27 cellular contexts compared by ENCODE assay signal in the genomic region with DNA sequence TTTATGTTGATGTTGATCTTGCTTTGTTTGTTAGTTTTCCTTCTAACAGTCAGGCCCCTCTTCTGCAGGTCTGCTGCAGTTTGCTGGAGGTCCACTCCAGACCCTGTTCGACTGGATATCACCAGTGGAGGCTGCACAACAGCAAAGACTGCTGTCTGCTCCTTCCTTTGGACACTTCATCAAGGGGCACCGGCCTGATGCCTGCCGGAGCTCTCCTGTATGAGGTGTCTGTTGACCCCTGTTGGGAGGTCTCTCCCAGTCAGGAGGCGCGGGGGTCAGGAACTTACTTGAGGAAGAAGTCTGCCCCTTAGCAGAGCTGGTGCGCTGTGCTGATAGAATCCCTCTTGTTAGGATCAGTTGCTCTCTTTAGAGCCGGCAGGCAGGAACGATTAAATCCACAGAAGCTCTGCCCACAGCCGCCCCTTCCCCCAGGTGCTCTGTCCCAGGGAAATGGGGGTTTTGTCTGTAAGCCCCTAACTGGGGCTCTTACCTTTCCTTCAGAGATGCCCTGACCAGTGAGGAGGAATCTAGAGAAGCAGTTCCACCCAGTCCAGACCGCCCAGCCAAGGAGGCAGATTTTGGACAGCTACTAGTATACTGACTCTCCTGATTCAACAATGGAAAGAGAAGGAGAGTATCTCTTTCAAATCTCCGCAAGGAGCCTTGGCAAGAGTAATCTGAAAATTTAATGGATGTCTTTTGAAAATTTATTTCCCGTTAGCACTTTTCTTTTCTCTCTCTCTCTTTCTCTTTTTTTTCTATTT.
"Had no signal": no experiment of that assay in that cellular context is flagged by ENCODE, and none has a peak within 500 bp of the region (broad histone marks: within the 10 kb centered on the region; RNA-seq: fewer than 3 reads in every experiment).

No MANE protein-coding gene starts in this region.

- H3K27me3 ChIP-seq: adrenal gland, body of pancreas, colonic mucosa, esophagus squamous epithelium, gastroesophageal sphincter, heart right ventricle had no signal

- H3K9me3 ChIP-seq: adrenal gland, body of pancreas, colonic mucosa, esophagus squamous epithelium had no signal

- H3K27ac Mint-ChIP-seq: activated CD4-positive, alpha-beta memory T cell treated with anti-CD3 and anti-CD28 coated beads, Interleukin-2, amount 10 ng/mL, durations not matched to agents 7 days and 5 days; activated CD4-positive, alpha-beta T cell treated with anti-CD3 and anti-CD28 coated beads, Interleukin-2, amount 10 ng/mL, durations not matched to agents 7 days and 5 days; activated naive CD4-positive, alpha-beta T cell treated with anti-CD3 and anti-CD28 coated beads for 36 hours; activated naive CD4-positive, alpha-beta T cell treated with anti-CD3 and anti-CD28 coated beads, Interleukin-2, amount 50 U/mL, for 24 hours; activated naive CD8-positive, alpha-beta T cell treated with anti-CD3 and anti-CD28 coated beads for 36 hours; activated naive CD8-positive, alpha-beta T cell treated with anti-CD3 and anti-CD28 coated beads, Interleukin-2, amount 50 U/mL, for 24 hours; activated T-helper 17 cell treated with anti-CD3 and anti-CD28 coated beads, Interleukin-2, amount 50 U/mL, for 72 hours had no signal

- ATAC-seq: activated naive CD8-positive, alpha-beta T cell treated with anti-CD3 and anti-CD28 coated beads, Interleukin-2, amount 50 U/mL, for 24 hours; activated T-cell treated with anti-CD3 and anti-CD28 coated beads, Interleukin-2, amount 50 U/mL, for 4 hours; activated T-helper 17 cell treated with anti-CD3 and anti-CD28 coated beads, Interleukin-2, amount 50 U/mL, for 72 hours; body of pancreas; gastroesophageal sphincter; heart right ventricle had no signal

- DNase-seq: activated CD4-positive, alpha-beta memory T cell treated with anti-CD3 and anti-CD28 coated beads, Interleukin-2, amount 10 ng/mL, durations not matched to agents 7 days and 5 days; activated CD4-positive, alpha-beta T cell treated with anti-CD3 and anti-CD28 coated beads for 1 hour; activated CD4-positive, alpha-beta T cell treated with anti-CD3 and anti-CD28 coated beads for 4 hours; activated CD4-positive, alpha-beta T cell treated with anti-CD3 and anti-CD28 coated beads, Interleukin-2, amount 10 ng/mL, durations not matched to agents 7 days and 5 days; activated CD4-positive, alpha-beta T cell treated with anti-CD3 and anti-CD28 coated beads, Interleukin-2, amount 50 U/mL, for 4 hours; activated CD8-positive, alpha-beta memory T cell treated with anti-CD3 and anti-CD28 coated beads, Interleukin-2, amount 50 U/mL, for 48 hours; activated effector memory CD4-positive, alpha-beta T cell treated with Interleukin-2 at 50 U/mL for 16 hours; activated naive CD4-positive, alpha-beta T cell treated with anti-CD3 and anti-CD28 coated beads for 36 hours; activated naive CD8-positive, alpha-beta T cell treated with anti-CD3 and anti-CD28 coated beads for 36 hours; activated naive CD8-positive, alpha-beta T cell treated with anti-CD3 and anti-CD28 coated beads, Interleukin-2, amount 50 U/mL, for 24 hours; activated T-cell treated with anti-CD3 and anti-CD28 coated beads for 4 hours; activated T-cell treated with anti-CD3 and anti-CD28 coated beads, Interleukin-2, amount 50 U/mL, for 4 hours; adrenal gland; amygdala; aorta; body of pancreas; caudate nucleus; colonic mucosa; effector CD8-positive, alpha-beta T cell; esophagus squamous epithelium; foreskin melanocyte; heart right ventricle; T-helper 2 cell had no signal

- H3K27me3 Mint-ChIP-seq: activated CD4-positive, alpha-beta memory T cell treated with anti-CD3 and anti-CD28 coated beads, Interleukin-2, amount 10 ng/mL, durations not matched to agents 7 days and 5 days; activated CD4-positive, alpha-beta T cell treated with anti-CD3 and anti-CD28 coated beads, Interleukin-2, amount 10 ng/mL, durations not matched to agents 7 days and 5 days; activated naive CD4-positive, alpha-beta T cell treated with anti-CD3 and anti-CD28 coated beads, Interleukin-2, amount 50 U/mL, for 24 hours; activated naive CD8-positive, alpha-beta T cell treated with anti-CD3 and anti-CD28 coated beads for 36 hours; activated naive CD8-positive, alpha-beta T cell treated with anti-CD3 and anti-CD28 coated beads, Interleukin-2, amount 50 U/mL, for 24 hours; activated T-helper 17 cell treated with anti-CD3 and anti-CD28 coated beads, Interleukin-2, amount 50 U/mL, for 72 hours had no signal

- H3K27ac ChIP-seq: adrenal gland, body of pancreas, colonic mucosa, epithelial cell of prostate, esophagus squamous epithelium, gastroesophageal sphincter, heart right ventricle had no signal

- H3K4me3 Mint-ChIP-seq: activated CD4-positive, alpha-beta memory T cell treated with anti-CD3 and anti-CD28 coated beads, Interleukin-2, amount 10 ng/mL, durations not matched to agents 7 days and 5 days; activated CD4-positive, alpha-beta T cell treated with anti-CD3 and anti-CD28 coated beads, Interleukin-2, amount 10 ng/mL, durations not matched to agents 7 days and 5 days; activated naive CD4-positive, alpha-beta T cell treated with anti-CD3 and anti-CD28 coated beads for 36 hours; activated naive CD4-positive, alpha-beta T cell treated with anti-CD3 and anti-CD28 coated beads, Interleukin-2, amount 50 U/mL, for 24 hours; activated naive CD8-positive, alpha-beta T cell treated with anti-CD3 and anti-CD28 coated beads for 36 hours; activated naive CD8-positive, alpha-beta T cell treated with anti-CD3 and anti-CD28 coated beads, Interleukin-2, amount 50 U/mL, for 24 hours; activated T-cell treated with anti-CD3 and anti-CD28 coated beads, Interleukin-2, amount 50 U/mL, for 4 hours; activated T-helper 17 cell treated with anti-CD3 and anti-CD28 coated beads, Interleukin-2, amount 50 U/mL, for 72 hours had no signal

- H3K4me3 ChIP-seq: adrenal gland, body of pancreas, colonic mucosa, esophagus squamous epithelium, gastroesophageal sphincter, heart right ventricle had no signal

- H3K36me3 ChIP-seq: adrenal gland, colonic mucosa, esophagus squamous epithelium, gastroesophageal sphincter, heart right ventricle had no signal

- H3K4me1 ChIP-seq: adrenal gland, body of pancreas, colonic mucosa, esophagus squamous epithelium, gastroesophageal sphincter, heart right ventricle had no signal

- H3K4me1 Mint-ChIP-seq: activated CD4-positive, alpha-beta memory T cell treated with anti-CD3 and anti-CD28 coated beads, Interleukin-2, amount 10 ng/mL, durations not matched to agents 7 days and 5 days; activated CD4-positive, alpha-beta T cell treated with anti-CD3 and anti-CD28 coated beads, Interleukin-2, amount 10 ng/mL, durations not matched to agents 7 days and 5 days; activated T-helper 17 cell treated with anti-CD3 and anti-CD28 coated beads, Interleukin-2, amount 50 U/mL, for 72 hours had no signal
